ENCODE assay signal across 1 cellular context in genomic region chr19:489418-490196, GRCh38.
A peak's percentile ranks its signal among the peaks of the same experiment; 100 is the strongest.
TF ChIP-seq lines count a peak whose summit lies in the region.

No MANE protein-coding gene starts in this region.

TF ChIP-seq in HepG2, 621 proteins besides CTCF, POLR2A, EP300 and RAD21 (continued from another document and continues in another):
- TF ChIP-seq, protein P1, sequence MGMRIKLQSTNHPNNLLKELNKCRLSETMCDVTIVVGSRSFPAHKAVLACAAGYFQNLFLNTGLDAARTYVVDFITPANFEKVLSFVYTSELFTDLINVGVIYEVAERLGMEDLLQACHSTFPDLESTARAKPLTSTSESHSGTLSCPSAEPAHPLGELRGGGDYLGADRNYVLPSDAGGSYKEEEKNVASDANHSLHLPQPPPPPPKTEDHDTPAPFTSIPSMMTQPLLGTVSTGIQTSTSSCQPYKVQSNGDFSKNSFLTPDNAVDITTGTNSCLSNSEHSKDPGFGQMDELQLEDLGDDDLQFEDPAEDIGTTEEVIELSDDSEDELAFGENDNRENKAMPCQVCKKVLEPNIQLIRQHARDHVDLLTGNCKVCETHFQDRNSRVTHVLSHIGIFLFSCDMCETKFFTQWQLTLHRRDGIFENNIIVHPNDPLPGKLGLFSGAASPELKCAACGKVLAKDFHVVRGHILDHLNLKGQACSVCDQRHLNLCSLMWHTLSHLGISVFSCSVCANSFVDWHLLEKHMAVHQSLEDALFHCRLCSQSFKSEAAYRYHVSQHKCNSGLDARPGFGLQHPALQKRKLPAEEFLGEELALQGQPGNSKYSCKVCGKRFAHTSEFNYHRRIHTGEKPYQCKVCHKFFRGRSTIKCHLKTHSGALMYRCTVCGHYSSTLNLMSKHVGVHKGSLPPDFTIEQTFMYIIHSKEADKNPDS (CRISPR knock-in tag; IDR thresholded peaks at IDR 0.05) = peak; percentile 32; the same call in 1 of the 2 replicates
- TF ChIP-seq, protein P2, sequence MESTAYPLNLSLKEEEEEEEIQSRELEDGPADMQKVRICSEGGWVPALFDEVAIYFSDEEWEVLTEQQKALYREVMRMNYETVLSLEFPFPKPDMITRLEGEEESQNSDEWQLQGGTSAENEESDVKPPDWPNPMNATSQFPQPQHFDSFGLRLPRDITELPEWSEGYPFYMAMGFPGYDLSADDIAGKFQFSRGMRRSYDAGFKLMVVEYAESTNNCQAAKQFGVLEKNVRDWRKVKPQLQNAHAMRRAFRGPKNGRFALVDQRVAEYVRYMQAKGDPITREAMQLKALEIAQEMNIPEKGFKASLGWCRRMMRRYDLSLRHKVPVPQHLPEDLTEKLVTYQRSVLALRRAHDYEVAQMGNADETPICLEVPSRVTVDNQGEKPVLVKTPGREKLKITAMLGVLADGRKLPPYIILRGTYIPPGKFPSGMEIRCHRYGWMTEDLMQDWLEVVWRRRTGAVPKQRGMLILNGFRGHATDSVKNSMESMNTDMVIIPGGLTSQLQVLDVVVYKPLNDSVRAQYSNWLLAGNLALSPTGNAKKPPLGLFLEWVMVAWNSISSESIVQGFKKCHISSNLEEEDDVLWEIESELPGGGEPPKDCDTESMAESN (CRISPR knock-in tag; conservative IDR thresholded peaks at IDR 0.05) = 0 out of 2 replicates have a peak, but pooled peaks have one; percentile 3
- TF ChIP-seq, protein P3, sequence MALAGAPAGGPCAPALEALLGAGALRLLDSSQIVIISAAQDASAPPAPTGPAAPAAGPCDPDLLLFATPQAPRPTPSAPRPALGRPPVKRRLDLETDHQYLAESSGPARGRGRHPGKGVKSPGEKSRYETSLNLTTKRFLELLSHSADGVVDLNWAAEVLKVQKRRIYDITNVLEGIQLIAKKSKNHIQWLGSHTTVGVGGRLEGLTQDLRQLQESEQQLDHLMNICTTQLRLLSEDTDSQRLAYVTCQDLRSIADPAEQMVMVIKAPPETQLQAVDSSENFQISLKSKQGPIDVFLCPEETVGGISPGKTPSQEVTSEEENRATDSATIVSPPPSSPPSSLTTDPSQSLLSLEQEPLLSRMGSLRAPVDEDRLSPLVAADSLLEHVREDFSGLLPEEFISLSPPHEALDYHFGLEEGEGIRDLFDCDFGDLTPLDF (CRISPR knock-in tag; IDR thresholded peaks at IDR 0.05) = no peak
- TF ChIP-seq, protein P4, sequence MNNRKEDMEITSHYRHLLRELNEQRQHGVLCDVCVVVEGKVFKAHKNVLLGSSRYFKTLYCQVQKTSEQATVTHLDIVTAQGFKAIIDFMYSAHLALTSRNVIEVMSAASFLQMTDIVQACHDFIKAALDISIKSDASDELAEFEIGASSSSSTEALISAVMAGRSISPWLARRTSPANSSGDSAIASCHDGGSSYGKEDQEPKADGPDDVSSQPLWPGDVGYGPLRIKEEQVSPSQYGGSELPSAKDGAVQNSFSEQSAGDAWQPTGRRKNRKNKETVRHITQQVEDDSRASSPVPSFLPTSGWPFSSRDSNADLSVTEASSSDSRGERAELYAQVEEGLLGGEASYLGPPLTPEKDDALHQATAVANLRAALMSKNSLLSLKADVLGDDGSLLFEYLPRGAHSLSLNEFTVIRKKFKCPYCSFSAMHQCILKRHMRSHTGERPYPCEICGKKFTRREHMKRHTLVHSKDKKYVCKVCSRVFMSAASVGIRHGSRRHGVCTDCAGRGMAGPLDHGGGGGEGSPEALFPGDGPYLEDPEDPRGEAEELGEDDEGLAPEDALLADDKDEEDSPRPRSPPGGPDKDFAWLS (CRISPR knock-in tag; IDR thresholded peaks at IDR 0.05; ENCODE audit: borderline replicate concordance) = peak; percentile 83; the same call in 1 of the 2 replicates
- peak; percentile 16; the same call in 1 of the 2 replicates for TF ChIP-seq ZNF234 (CRISPR knock-in tag; conservative IDR thresholded peaks at IDR 0.05)
- 0 out of 2 replicates have a peak, but pooled peaks have one; percentile 74 for TF ChIP-seq ZNF780A (CRISPR knock-in tag; IDR thresholded peaks at IDR 0.05)
- TF ChIP-seq, protein P5, sequence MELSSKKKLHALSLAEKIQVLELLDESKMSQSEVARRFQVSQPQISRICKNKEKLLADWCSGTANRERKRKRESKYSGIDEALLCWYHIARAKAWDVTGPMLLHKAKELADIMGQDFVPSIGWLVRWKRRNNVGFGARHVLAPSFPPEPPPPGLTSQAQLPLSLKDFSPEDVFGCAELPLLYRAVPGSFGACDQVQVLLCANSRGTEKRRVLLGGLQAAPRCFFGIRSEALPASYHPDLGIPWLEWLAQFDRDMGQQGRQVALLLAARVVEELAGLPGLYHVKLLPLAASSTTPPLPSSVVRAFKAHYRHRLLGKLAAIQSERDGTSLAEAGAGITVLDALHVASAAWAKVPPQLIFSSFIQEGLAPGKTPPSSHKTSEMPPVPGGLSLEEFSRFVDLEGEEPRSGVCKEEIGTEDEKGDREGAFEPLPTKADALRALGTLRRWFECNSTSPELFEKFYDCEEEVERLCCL (CRISPR knock-in tag; IDR thresholded peaks at IDR 0.05; ENCODE audit: borderline replicate concordance) = peak; percentile 64; the same call in 1 of the 2 replicates
- TF ChIP-seq ZNF576 (CRISPR knock-in tag; IDR thresholded peaks at IDR 0.05) = 0 out of 2 replicates have a peak, but pooled peaks have one; percentile 57
- no peak for TF ChIP-seq ZNF10 (CRISPR knock-in tag; IDR thresholded peaks at IDR 0.05; ENCODE audit: borderline replicate concordance, low read depth)
- TF ChIP-seq ZNF766 (CRISPR knock-in tag; IDR thresholded peaks at IDR 0.05; ENCODE audit: borderline replicate concordance) = no peak
- TF ChIP-seq, protein P6, sequence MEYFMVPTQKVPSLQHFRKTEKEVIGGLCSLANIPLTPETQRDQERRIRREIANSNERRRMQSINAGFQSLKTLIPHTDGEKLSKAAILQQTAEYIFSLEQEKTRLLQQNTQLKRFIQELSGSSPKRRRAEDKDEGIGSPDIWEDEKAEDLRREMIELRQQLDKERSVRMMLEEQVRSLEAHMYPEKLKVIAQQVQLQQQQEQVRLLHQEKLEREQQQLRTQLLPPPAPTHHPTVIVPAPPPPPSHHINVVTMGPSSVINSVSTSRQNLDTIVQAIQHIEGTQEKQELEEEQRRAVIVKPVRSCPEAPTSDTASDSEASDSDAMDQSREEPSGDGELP (IDR thresholded peaks at IDR 0.05; ENCODE audit: borderline replicate concordance, low read depth) = no peak
- peak; percentile 85 for TF ChIP-seq ZFX (CRISPR knock-in tag; IDR thresholded peaks at IDR 0.05; ENCODE audit: low read depth)
- TF ChIP-seq, protein P7, sequence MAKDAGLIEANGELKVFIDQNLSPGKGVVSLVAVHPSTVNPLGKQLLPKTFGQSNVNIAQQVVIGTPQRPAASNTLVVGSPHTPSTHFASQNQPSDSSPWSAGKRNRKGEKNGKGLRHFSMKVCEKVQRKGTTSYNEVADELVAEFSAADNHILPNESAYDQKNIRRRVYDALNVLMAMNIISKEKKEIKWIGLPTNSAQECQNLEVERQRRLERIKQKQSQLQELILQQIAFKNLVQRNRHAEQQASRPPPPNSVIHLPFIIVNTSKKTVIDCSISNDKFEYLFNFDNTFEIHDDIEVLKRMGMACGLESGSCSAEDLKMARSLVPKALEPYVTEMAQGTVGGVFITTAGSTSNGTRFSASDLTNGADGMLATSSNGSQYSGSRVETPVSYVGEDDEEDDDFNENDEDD (CRISPR knock-in tag; IDR thresholded peaks at IDR 0.05; ENCODE audit: borderline replicate concordance) = no peak; the same call in 1 of the 2 replicates
- TF ChIP-seq ZBTB40 (IDR thresholded peaks at IDR 0.05) = no peak
- peak; percentile 12; the same call in 1 of the 2 replicates for TF ChIP-seq ZBTB40 (CRISPR knock-in tag; IDR thresholded peaks at IDR 0.05)
- peak; percentile 36 for TF ChIP-seq XRCC5 (optimal IDR thresholded peaks at IDR 0.05; ENCODE audit: low read length)
- TF ChIP-seq HIVEP1 (CRISPR knock-in tag; IDR thresholded peaks at IDR 0.05) = peak; percentile 24; the same call in 1 of the 2 replicates
- 0 out of 2 replicates have a peak, but pooled peaks have one; percentile 3 for TF ChIP-seq SAP130 (CRISPR knock-in tag; IDR thresholded peaks at IDR 0.05; ENCODE audit: low read depth)
- no peak for TF ChIP-seq SPEN (CRISPR knock-in tag; IDR thresholded peaks at IDR 0.05; ENCODE audit: low read depth)
- peak; percentile 73; the same call in 1 of the 2 replicates for TF ChIP-seq ZSCAN30 (CRISPR knock-in tag; IDR thresholded peaks at IDR 0.05)
- TF ChIP-seq HOXD1 (CRISPR knock-in tag; IDR thresholded peaks at IDR 0.05) = no peak
- TF ChIP-seq ZNF343 (CRISPR knock-in tag; IDR thresholded peaks at IDR 0.05) = peak; percentile 89; the same call in 1 of the 2 replicates
- 0 out of 2 replicates have a peak, but pooled peaks have one; percentile 40 for TF ChIP-seq ZNF30 (CRISPR knock-in tag; IDR thresholded peaks at IDR 0.05)
- TF ChIP-seq ZBTB8A (CRISPR knock-in tag; IDR thresholded peaks at IDR 0.05; ENCODE audit: borderline replicate concordance, low read depth) = 0 out of 2 replicates have a peak, but pooled peaks have one; percentile 54
- TF ChIP-seq MXD4 (CRISPR knock-in tag; IDR thresholded peaks at IDR 0.05) = 0 out of 2 replicates have a peak, but pooled peaks have one; percentile 1
- no peak for TF ChIP-seq JUN (CRISPR knock-in tag; IDR thresholded peaks at IDR 0.05)
- 0 out of 2 replicates have a peak, but pooled peaks have one; percentile 8 for TF ChIP-seq GATA4 (IDR thresholded peaks at IDR 0.05; ENCODE audit: borderline replicate concordance, low read depth)
- TF ChIP-seq, protein P8, sequence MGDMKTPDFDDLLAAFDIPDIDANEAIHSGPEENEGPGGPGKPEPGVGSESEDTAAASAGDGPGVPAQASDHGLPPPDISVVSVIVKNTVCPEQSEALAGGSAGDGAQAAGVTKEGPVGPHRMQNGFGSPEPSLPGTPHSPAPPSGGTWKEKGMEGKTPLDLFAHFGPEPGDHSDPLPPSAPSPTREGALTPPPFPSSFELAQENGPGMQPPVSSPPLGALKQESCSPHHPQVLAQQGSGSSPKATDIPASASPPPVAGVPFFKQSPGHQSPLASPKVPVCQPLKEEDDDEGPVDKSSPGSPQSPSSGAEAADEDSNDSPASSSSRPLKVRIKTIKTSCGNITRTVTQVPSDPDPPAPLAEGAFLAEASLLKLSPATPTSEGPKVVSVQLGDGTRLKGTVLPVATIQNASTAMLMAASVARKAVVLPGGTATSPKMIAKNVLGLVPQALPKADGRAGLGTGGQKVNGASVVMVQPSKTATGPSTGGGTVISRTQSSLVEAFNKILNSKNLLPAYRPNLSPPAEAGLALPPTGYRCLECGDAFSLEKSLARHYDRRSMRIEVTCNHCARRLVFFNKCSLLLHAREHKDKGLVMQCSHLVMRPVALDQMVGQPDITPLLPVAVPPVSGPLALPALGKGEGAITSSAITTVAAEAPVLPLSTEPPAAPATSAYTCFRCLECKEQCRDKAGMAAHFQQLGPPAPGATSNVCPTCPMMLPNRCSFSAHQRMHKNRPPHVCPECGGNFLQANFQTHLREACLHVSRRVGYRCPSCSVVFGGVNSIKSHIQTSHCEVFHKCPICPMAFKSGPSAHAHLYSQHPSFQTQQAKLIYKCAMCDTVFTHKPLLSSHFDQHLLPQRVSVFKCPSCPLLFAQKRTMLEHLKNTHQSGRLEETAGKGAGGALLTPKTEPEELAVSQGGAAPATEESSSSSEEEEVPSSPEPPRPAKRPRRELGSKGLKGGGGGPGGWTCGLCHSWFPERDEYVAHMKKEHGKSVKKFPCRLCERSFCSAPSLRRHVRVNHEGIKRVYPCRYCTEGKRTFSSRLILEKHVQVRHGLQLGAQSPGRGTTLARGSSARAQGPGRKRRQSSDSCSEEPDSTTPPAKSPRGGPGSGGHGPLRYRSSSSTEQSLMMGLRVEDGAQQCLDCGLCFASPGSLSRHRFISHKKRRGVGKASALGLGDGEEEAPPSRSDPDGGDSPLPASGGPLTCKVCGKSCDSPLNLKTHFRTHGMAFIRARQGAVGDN (CRISPR knock-in tag; IDR thresholded peaks at IDR 0.05) = peak; percentile 79
